ENCODE assay signal across 17 cellular contexts in the genomic region with DNA sequence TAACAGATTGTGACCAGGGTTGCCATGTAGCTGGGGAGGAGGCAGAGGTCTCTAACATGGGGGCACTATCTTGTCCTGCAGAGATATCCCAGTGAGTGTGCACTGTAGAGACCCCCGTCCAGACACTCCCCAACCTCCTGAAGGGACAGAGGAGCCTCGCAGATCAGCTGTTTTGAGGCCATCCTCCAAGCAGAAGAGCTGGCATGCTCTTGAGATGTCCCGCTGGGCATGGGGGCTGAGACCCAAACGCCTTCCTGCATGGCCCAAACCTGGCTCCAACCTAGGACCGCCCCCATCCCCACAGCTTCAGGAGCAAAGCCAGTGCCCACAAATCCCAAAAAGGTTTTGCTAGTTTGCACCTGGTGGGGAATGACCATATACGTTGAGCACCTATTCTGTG. TPM values are rescaled to one million over a fixed set of nuclear protein-coding genes. Genes with fewer than 3 reads are reported as not detected.
DNase-seq lines count a peak whose midpoint lies in the region; FAIRE-seq and TF ChIP-seq lines count a peak whose summit lies in the region.
"Had no signal": no experiment of that assay in that cellular context is flagged by ENCODE, and none has a peak within 500 bp of the region (broad histone marks: within the 10 kb centered on the region; RNA-seq: fewer than 3 reads in every experiment).

No MANE protein-coding gene starts in this region.

- TF ChIP-seq CTCF in kidney (IDR thresholded peaks at IDR 0.05; ENCODE audit: borderline replicate concordance, extremely low read depth, insufficient read depth), result no peak

- H3K36me3 ChIP-seq in kidney (ENCODE audit: control insufficient read depth in 1 of 2, insufficient read depth in 2 of 2, low read length in 2 of 2), result no peaks in the 10 kb centered on the region
- H3K36me3 ChIP-seq: BLaER1 had no signal

- H3K27ac ChIP-seq in kidney (ENCODE audit: low read depth in 2 of 2, low read length in 2 of 2), result no peak overlapping the region
- H3K27ac ChIP-seq: BLaER1, C4-2B had no signal

- no peak overlapping the region for H3K4me3 ChIP-seq in kidney (ENCODE audit: low read length in 2 of 2)
- H3K4me3 ChIP-seq: BLaER1 had no signal

- no peak for FAIRE-seq in kidney (lab: Jason Lieb, UNC)
- FAIRE-seq in urothelium cell line (lab: Jason Lieb, UNC), result peak; percentile 56
- FAIRE-seq in H54 (lab: Jason Lieb, UNC), result no peak
- FAIRE-seq: G401.6, GM12892 had no signal

- H3K9me3 ChIP-seq in kidney (ENCODE audit: control insufficient read depth in 1 of 2, low read length in 2 of 2), result no peaks in the 10 kb centered on the region
- H3K9me3 ChIP-seq: Caco-2 had no signal

- no peak for TF ChIP-seq POLR2A in H54 (IDR thresholded peaks at IDR 0.05; ENCODE audit: low read depth, low read length)

- DNase-seq in kidney (peak; percentile 41), posterior vena cava (ENCODE audit: low spot score) (peak; percentile 44), urothelium cell line (ENCODE audit: low spot score) (no peak), H54 (ENCODE audit: insufficient read length, low spot score) (no peak), hypothalamus (lab: John Stamatoyannopoulos, UW) (no peak)
- no peak for DNase-seq in activated naive CD4-positive, alpha-beta T cell (lab: John Stamatoyannopoulos, UW)
- DNase-seq: Caco-2; CD4-positive, CD25-positive, alpha-beta regulatory T cell; CD8-positive, alpha-beta T cell; DMS153; DND-41; GOT3; H9 had no signal

- peaks cover 4 to 9% of the 10 kb centered on the region in 2 donors for H3K4me1 ChIP-seq in kidney (ENCODE audit: control insufficient read depth in 1 of 2, insufficient read depth in 1 of 2, low read depth in 1 of 2, low read length in 2 of 2)

- no peak overlapping the region for H3K9ac ChIP-seq in kidney (ENCODE audit: low read length in 2 of 2)
- H3K9ac ChIP-seq: BLaER1 had no signal

- intact Hi-C loops in kidney (cut with DNase I), result no loop called here
- intact Hi-C loops in posterior vena cava (cut with DNase I), result no loop called here

RNA-seq across cellular contexts. Expression of a gene that starts 2.7 kb away (rescaled TPM):
- total RNA-seq in kidney, result 33.0 TPM
- 28.4 TPM for polyA plus RNA-seq in kidney (ENCODE audit: insufficient read depth, low read depth, low replicate concordance)
- total RNA-seq in posterior vena cava, result 10 to 100 TPM; 20.3 to 36.9 TPM

Comparison
In these comparisons a context has a peak if more than half of its experiments do, and no peak if none do; other contexts are left out.
1. DNase-seq: peak in kidney (single experiment) and posterior vena cava (single experiment); none in urothelium cell line (single experiment), H54 (single experiment), hypothalamus (0 of 51) and activated naive CD4-positive, alpha-beta T cell (0 of 4).